In the genomic region with DNA sequence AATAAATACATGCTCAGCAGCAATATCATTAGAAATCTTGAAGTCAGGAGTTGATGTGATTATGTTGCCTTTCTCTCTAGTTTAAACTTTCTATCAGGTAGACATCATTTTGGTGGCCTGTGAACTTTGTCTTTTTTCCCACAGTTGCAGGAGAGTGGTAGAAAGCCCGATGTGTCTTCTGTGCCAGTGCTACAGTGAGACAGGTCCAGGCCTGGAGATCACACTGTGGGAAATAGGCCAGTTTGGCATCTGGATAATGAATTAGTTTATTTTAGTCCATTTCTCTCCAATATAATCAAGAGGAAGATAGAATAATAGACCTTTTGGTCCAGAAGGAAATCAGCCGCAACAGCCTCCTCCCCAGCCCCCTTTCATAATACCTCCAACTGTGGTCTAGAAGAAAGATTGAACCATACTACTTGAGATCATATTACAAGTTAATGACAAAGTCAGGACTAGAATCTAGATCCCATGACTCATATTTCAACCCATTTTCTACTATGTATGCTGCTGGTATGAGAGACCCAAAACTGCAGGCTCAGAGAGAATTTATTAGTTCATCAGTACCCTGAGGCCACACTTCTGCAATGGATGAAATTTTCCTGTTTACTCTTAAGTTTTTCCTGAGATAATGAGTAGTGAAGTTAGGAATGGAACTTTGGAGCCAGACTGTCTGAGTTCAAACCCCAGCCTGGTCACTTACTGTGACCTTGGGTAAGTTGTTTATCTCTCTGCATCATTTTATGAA, we compare ENCODE assay signal across 14 cellular contexts. TPM values are rescaled to one million over a fixed set of nuclear protein-coding genes. Genes with fewer than 3 reads are reported as not detected.
DNase-seq lines count a peak whose midpoint lies in the region; ATAC-seq and TF ChIP-seq lines count a peak whose summit lies in the region.
"Had no signal": no experiment of that assay in that cellular context is flagged by ENCODE, and none has a peak within 500 bp of the region (broad histone marks: within the 10 kb centered on the region; RNA-seq: fewer than 3 reads in every experiment).

No MANE protein-coding gene starts in this region.

- H3K4me3 ChIP-seq in heart right ventricle, result no peak overlapping the region
- H3K4me3 ChIP-seq in right cardiac atrium (ENCODE audit: low read length), result no peak overlapping the region
- peak overlapping the region; percentile 39; the same call in 1 of the 2 replicates for H3K4me3 ChIP-seq in SK-N-MC
- H3K4me3 ChIP-seq: thoracic aorta had no signal

- ATAC-seq in heart right ventricle (peak in 7 of 8 donors; percentile 23 to 66 (median 36)), right cardiac atrium (no peak), HG03097 (IDR thresholded peaks at IDR 0.05; ENCODE audit: low FRiP score, unreplicated experiment) (no peak)

- no peak for TF ChIP-seq CTCF in heart right ventricle (IDR thresholded peaks at IDR 0.05)

- H3K27ac ChIP-seq in heart right ventricle (peak overlapping the region in 2 of 10 donors; percentile 22 to 43), right cardiac atrium (ENCODE audit: low read length) (no peak overlapping the region), SK-N-MC (peak overlapping the region; percentile 88)
- H3K27ac ChIP-seq: thoracic aorta had no signal

- 36 to 44% methylated on average over 2 of the region's 2 CpGs for WGBS in heart right ventricle, 2 donors
- WGBS in right cardiac atrium, result 36% methylated on average over 2 of the region's 2 CpGs

- intact Hi-C loops in heart right ventricle (cut with DNase I), result no loop called here
- intact Hi-C loops in right cardiac atrium (cut with DNase I), result no loop called here

- DNase-seq in heart right ventricle, result no peak
- no peak for DNase-seq in right cardiac atrium
- DNase-seq in SK-N-MC (ENCODE audit: low read depth, low spot score), result peak; percentile 89
- peak; percentile 92 for DNase-seq in fibroblast of peridontal ligament (ENCODE audit: extremely low read depth)
- peak; percentile 35 for DNase-seq in stromal cell of bone marrow (ENCODE audit: low read depth)
- DNase-seq in activated CD4-positive, alpha-beta T cell treated with anti-CD3 and anti-CD28 coated beads, Interleukin-2, amount 50 U/mL, for 48 hours, result no peak
- no peak for DNase-seq in NCI-H1105 (lab: John Stamatoyannopoulos, UW)
- DNase-seq: activated B cell treated with CpG ODN at 0.5 μM for 24 hours; activated naive CD4-positive, alpha-beta T cell treated with anti-CD3 and anti-CD28 coated beads, Interleukin-2, amount 50 U/mL, for 16 hours; effector memory CD4-positive, alpha-beta T cell; KBM-7; RPMI8226 had no signal

- H3K36me3 ChIP-seq in heart right ventricle (no peaks in the 10 kb centered on the region), SK-N-MC (ENCODE audit: insufficient read depth, low read length) (0 out of 2 replicates have a peak, but pooled peaks cover 4% of the 10 kb centered on the region)
- H3K36me3 ChIP-seq: thoracic aorta had no signal

- H3K27me3 ChIP-seq in heart right ventricle (no peaks in the 10 kb centered on the region), right cardiac atrium (ENCODE audit: control insufficient read depth, insufficient read depth) (no peaks in the 10 kb centered on the region)

- no peak overlapping the region for H3K9ac ChIP-seq in SK-N-MC (ENCODE audit: insufficient read length)

- H3K9me3 ChIP-seq in heart right ventricle (no peaks in the 10 kb centered on the region), right cardiac atrium (ENCODE audit: control insufficient read depth, low read length) (no peaks in the 10 kb centered on the region), SK-N-MC (ENCODE audit: low read depth, low read length) (no peaks in the 10 kb centered on the region)
- H3K9me3 ChIP-seq: thoracic aorta had no signal

- H3K4me1 ChIP-seq in heart right ventricle (peaks cover 11 to 96% (median 73%) of the 10 kb centered on the region in 9 donors), right cardiac atrium (ENCODE audit: control insufficient read depth, insufficient read depth, low read length) (peaks cover 16% of the 10 kb centered on the region)

RNA-seq across cellular contexts. Expression of gene KCMF1, which starts 20.6 kb away (rescaled TPM):
- total RNA-seq in heart right ventricle (10 to 100 TPM; 69.0 to 89.5 (median 81.0) TPM), right cardiac atrium (10 to 100 TPM; 71.5 to 97.1 (median 88.5) TPM)
- polyA plus RNA-seq in heart right ventricle (10 to 100 TPM in 1 of 2 donors, 1 to 10 TPM in 1; 6.9 to 39.4 TPM), right cardiac atrium (28.2 TPM)

Comparison
In these comparisons a context has a peak if more than half of its experiments do, and no peak if none do; other contexts are left out.
1. ATAC-seq: peak in heart right ventricle (7 of 8); none in right cardiac atrium (0 of 2) and HG03097 (single experiment).
2. DNase-seq: peak in SK-N-MC (single experiment), fibroblast of peridontal ligament (single experiment) and stromal cell of bone marrow (single experiment); none in heart right ventricle (0 of 2), right cardiac atrium (0 of 3), activated CD4-positive, alpha-beta T cell treated with anti-CD3 and anti-CD28 coated beads, Interleukin-2, amount 50 U/mL, for 48 hours (0 of 2) and NCI-H1105 (single experiment).